ENCODE assay signal across 8 cellular contexts in the genomic region with DNA sequence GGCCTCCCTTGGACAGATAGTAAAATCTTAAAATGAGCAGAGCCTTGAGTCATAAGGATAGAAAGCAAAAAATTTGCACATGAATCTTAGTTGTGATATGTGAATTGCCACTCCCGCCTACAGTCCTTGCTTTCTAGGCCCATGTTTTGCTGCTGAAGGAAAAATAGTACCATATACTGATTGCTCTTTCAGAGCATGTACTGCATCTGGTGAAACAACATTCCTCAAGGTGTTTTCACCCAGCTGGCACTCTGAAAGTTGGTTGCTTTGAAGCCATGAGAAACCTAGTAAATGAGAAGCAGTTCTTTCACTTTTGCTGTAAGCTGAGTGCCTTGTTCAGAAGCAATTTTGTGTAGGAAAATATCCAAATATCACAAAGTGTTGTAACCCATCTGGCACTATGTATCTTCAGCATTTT. TPM values are rescaled to one million over a fixed set of nuclear protein-coding genes. Genes with fewer than 3 reads are reported as not detected.
A peak's percentile ranks its signal among the peaks of the same experiment; 100 is the strongest.
DNase-seq lines count a peak whose midpoint lies in the region; ATAC-seq and TF ChIP-seq lines count a peak whose summit lies in the region.

No MANE protein-coding gene starts in this region.

- H3K27me3 Mint-ChIP-seq in glutamatergic neuron (ENCODE audit: unreplicated experiment): no peaks in the 10 kb centered on the region

- no peak overlapping the region for H2BK5ac ChIP-seq in mesenchymal stem cell (ENCODE audit: low read depth, low read length, poor library complexity, severe bottlenecking)

- no peaks in the 10 kb centered on the region for H3K4me1 Mint-ChIP-seq in glutamatergic neuron (ENCODE audit: low read depth, unreplicated experiment)

- no peaks in the 10 kb centered on the region for H3K27me3 ChIP-seq in Karpas-422 (ENCODE audit: low read length)
- no peaks in the 10 kb centered on the region for H3K27me3 ChIP-seq in mesenchymal stem cell (ENCODE audit: control insufficient read depth in 1 of 2, insufficient read depth in 1 of 2, low read length in 2 of 2)

- H3K27ac Mint-ChIP-seq in glutamatergic neuron (ENCODE audit: unreplicated experiment): no peak overlapping the region

- no peak overlapping the region for H2BK120ac ChIP-seq in mesenchymal stem cell (ENCODE audit: low read depth, low read length)

- H3K27ac ChIP-seq in Karpas-422 (ENCODE audit: low read length): peak overlapping the region; percentile 10; the same call in 1 of the 2 replicates
- no peak overlapping the region for H3K27ac ChIP-seq in mesenchymal stem cell (ENCODE audit: low read length, poor library complexity, severe bottlenecking)

- no peak overlapping the region for H4K91ac ChIP-seq in mesenchymal stem cell (ENCODE audit: low read length)

- H3K4me3 ChIP-seq in Karpas-422 (ENCODE audit: low read length): no peak overlapping the region
- no peak overlapping the region for H3K4me3 ChIP-seq in mesenchymal stem cell (ENCODE audit: insufficient read depth in 1 of 2, low read depth in 1 of 2, low read length in 2 of 2)

- H3K36me3 ChIP-seq in Karpas-422 (ENCODE audit: insufficient read depth, low read length) (peaks cover 47% of the 10 kb centered on the region), mesenchymal stem cell (ENCODE audit: control insufficient read depth in 1 of 2, insufficient read depth in 2 of 2, low read depth in 1 of 2, low read length in 2 of 2) (peaks cover 10 to 49% of the 10 kb centered on the region in 2 experiments)

- no peaks in the 10 kb centered on the region for H3K9me2 ChIP-seq in Karpas-422 (replicated peaks; ENCODE audit: insufficient read depth, low read length)

- H3K79me1 ChIP-seq in mesenchymal stem cell (replicated peaks; ENCODE audit: low read length, poor library complexity, severe bottlenecking): peaks cover 14% of the 10 kb centered on the region

- no peak overlapping the region for H2AFZ ChIP-seq in Karpas-422 (ENCODE audit: low read length)
- H2AFZ ChIP-seq in mesenchymal stem cell (ENCODE audit: low read depth, low read length): no peak overlapping the region

- H3K9me3 ChIP-seq in Karpas-422 (ENCODE audit: low read length) (no peaks in the 10 kb centered on the region), mesenchymal stem cell (ENCODE audit: control insufficient read depth, low read length) (no peaks in the 10 kb centered on the region)

- H2AK5ac ChIP-seq in mesenchymal stem cell (ENCODE audit: low read length, severe bottlenecking): no peak overlapping the region

- ATAC-seq in GM18868 (IDR thresholded peaks at IDR 0.05; ENCODE audit: unreplicated experiment) (peak; percentile 70), GM21737 (IDR thresholded peaks at IDR 0.05; ENCODE audit: unreplicated experiment) (peak; percentile 65)

- peaks cover 92% of the 10 kb centered on the region for H3K79me2 ChIP-seq in Karpas-422 (ENCODE audit: low read length)

- H4K20me1 ChIP-seq in Karpas-422 (ENCODE audit: insufficient read depth, low read depth, low read length): no peaks in the 10 kb centered on the region

- no peak for TF ChIP-seq CTCF in glutamatergic neuron (IDR thresholded peaks at IDR 0.05; ENCODE audit: partially characterized antibody, unreplicated experiment)

- no peak overlapping the region for H3K4me3 Mint-ChIP-seq in glutamatergic neuron (ENCODE audit: unreplicated experiment)

- DNase-seq in Karpas-422 (no peak), mesenchymal stem cell (no peak), SIG-M5 treated with dmso at 0.1 percent for 504 hours (lab: John Stamatoyannopoulos, UW; ENCODE audit: unreplicated experiment) (no peak), glutamatergic neuron (no peak), HCEC 1CT (no peak), DMS153 (lab: John Stamatoyannopoulos, UW) (no peak)

- H3K9me3 Mint-ChIP-seq in glutamatergic neuron (ENCODE audit: unreplicated experiment): peaks cover 2% of the 10 kb centered on the region

- no peak overlapping the region for H2BK15ac ChIP-seq in mesenchymal stem cell (ENCODE audit: low read depth, poor library complexity, severe bottlenecking)

- peak overlapping the region; percentile 2; the same call in 1 of the 2 replicates for H3K9ac ChIP-seq in Karpas-422 (ENCODE audit: low read length)
- peak overlapping the region; percentile 40 for H3K9ac ChIP-seq in mesenchymal stem cell (ENCODE audit: low read length)

- H4K8ac ChIP-seq in mesenchymal stem cell (ENCODE audit: low read length): no peak overlapping the region

- H3K4ac ChIP-seq in mesenchymal stem cell (ENCODE audit: low read depth in 1 of 2, low read length in 2 of 2): no peak overlapping the region

- no peaks in the 10 kb centered on the region for H3K36me3 Mint-ChIP-seq in glutamatergic neuron (ENCODE audit: unreplicated experiment)

- H3K23ac ChIP-seq in mesenchymal stem cell (ENCODE audit: low read length in 2 of 2): no peak overlapping the region

- no peak overlapping the region for H3K18ac ChIP-seq in mesenchymal stem cell (ENCODE audit: low read depth in 1 of 2, low read length in 2 of 2)

- H2BK12ac ChIP-seq in mesenchymal stem cell (ENCODE audit: low read length in 2 of 2): no peak overlapping the region

- no peak overlapping the region for H3K14ac ChIP-seq in mesenchymal stem cell (ENCODE audit: low read length in 2 of 2)

- H3K4me1 ChIP-seq in Karpas-422 (ENCODE audit: low read length) (peaks cover 17% of the 10 kb centered on the region), mesenchymal stem cell (ENCODE audit: control insufficient read depth, insufficient read depth, low read depth, low read length) (no peaks in the 10 kb centered on the region)

- H3K4me2 ChIP-seq in Karpas-422 (ENCODE audit: low read depth, low read length, poor library complexity, severe bottlenecking) (no peak overlapping the region), mesenchymal stem cell (ENCODE audit: low read length, poor library complexity, severe bottlenecking) (no peak overlapping the region)

- 92% methylated on average over 1 of the region's 1 CpG for WGBS in mesenchymal stem cell

RNA-seq across cellular contexts. Expression of a gene that starts 10.3 kb away (rescaled TPM):
- total RNA-seq in Karpas-422 (2014; rRNA removed; shearing (Covaris generic); ENCODE audit: low replicate concordance): 12.0 and 17.9 TPM in 2 replicates
- 9.8 TPM for polyA plus RNA-seq in mesenchymal stem cell (2013, experiment 1 of 2)
- 10.0 TPM for polyA plus RNA-seq in mesenchymal stem cell (2013, experiment 2 of 2)
- total RNA-seq in glutamatergic neuron (ENCODE audit: unreplicated experiment): 20.8 TPM

RNA-seq across cellular contexts. Expression of a gene that starts 23.4 kb away (rescaled TPM):
- total RNA-seq in Karpas-422 (2014; rRNA removed; shearing (Covaris generic); ENCODE audit: low replicate concordance): 0.22 and 0.69 TPM in 2 replicates
- 1.1 TPM for polyA plus RNA-seq in mesenchymal stem cell (2013, experiment 1 of 2)
- polyA plus RNA-seq in mesenchymal stem cell (2013, experiment 2 of 2): 1.1 TPM
- total RNA-seq in glutamatergic neuron (ENCODE audit: unreplicated experiment): 0.59 TPM

RNA-seq across cellular contexts. Expression of a gene that starts 27.6 kb away (rescaled TPM):
- total RNA-seq in Karpas-422 (2014; rRNA removed; shearing (Covaris generic); ENCODE audit: low replicate concordance): 8.9 and 13.1 TPM in 2 replicates
- polyA plus RNA-seq in mesenchymal stem cell (2013, experiment 1 of 2): 7.8 TPM
- polyA plus RNA-seq in mesenchymal stem cell (2013, experiment 2 of 2): 8.1 TPM
- total RNA-seq in glutamatergic neuron (ENCODE audit: unreplicated experiment): 12.0 TPM

RNA-seq across cellular contexts. Expression of a gene that starts 51.3 kb away (rescaled TPM):
- total RNA-seq in Karpas-422 (2014; rRNA removed; shearing (Covaris generic); ENCODE audit: low replicate concordance): 49.8 and 67.3 TPM in 2 replicates
- polyA plus RNA-seq in mesenchymal stem cell (2013, experiment 1 of 2): 48.7 TPM
- 50.3 TPM for polyA plus RNA-seq in mesenchymal stem cell (2013, experiment 2 of 2)
- 33.7 TPM for total RNA-seq in glutamatergic neuron (ENCODE audit: unreplicated experiment)
